ENCODE assay signal across 7 cellular contexts in genomic region chr16:80803341-80804060, GRCh38. TPM values are rescaled to one million over a fixed set of nuclear protein-coding genes. Genes with fewer than 3 reads are reported as not detected.
DNase-seq lines count a peak whose midpoint lies in the region; ATAC-seq and TF ChIP-seq lines count a peak whose summit lies in the region.

No MANE protein-coding gene starts in this region.

- no peak for TF ChIP-seq POLR2A in upper lobe of left lung (IDR thresholded peaks at IDR 0.05)

- H3K9ac ChIP-seq in mucosa of rectum (ENCODE audit: low read depth in 1 of 2, low read length in 2 of 2) = no peak overlapping the region

- TF ChIP-seq EP300 in upper lobe of left lung (IDR thresholded peaks at IDR 0.05) = no peak

- no peaks in the 10 kb centered on the region for H3K9me3 ChIP-seq in mucosa of rectum (ENCODE audit: control insufficient read depth in 2 of 2, low read length in 2 of 2)
- no peaks in the 10 kb centered on the region for H3K9me3 ChIP-seq in upper lobe of left lung

- H3K4me3 ChIP-seq in mucosa of rectum (ENCODE audit: low read length in 2 of 2) = peak overlapping the region; percentile 44 to 48
- peak overlapping the region; percentile 25 to 77 (median 74) for H3K4me3 ChIP-seq in upper lobe of left lung

- TF ChIP-seq CTCF in upper lobe of left lung (IDR thresholded peaks at IDR 0.05) = peak in 5 of 6 experiments; percentile 19 to 53 (median 42)

- ATAC-seq in GM18867 (IDR thresholded peaks at IDR 0.05; ENCODE audit: unreplicated experiment) (peak; percentile 8), HG03439 (IDR thresholded peaks at IDR 0.05; ENCODE audit: unreplicated experiment) (peak; percentile 5), upper lobe of left lung (ENCODE audit: low FRiP score in 2 of 2) (peak; percentile 42 to 50)

- peak; percentile 63 for DNase-seq in activated CD4-positive, alpha-beta T cell treated with anti-CD3 and anti-CD28 coated beads for 48 hours
- DNase-seq in effector CD4-positive, alpha-beta T cell = peak; percentile 11
- DNase-seq in upper lobe of left lung (peak; percentile 33 to 90), pons (ENCODE audit: low spot score) (no peak)

- H3K36me3 ChIP-seq in mucosa of rectum (ENCODE audit: control insufficient read depth in 2 of 2, insufficient read depth in 2 of 2, low read length in 2 of 2) = no peaks in the 10 kb centered on the region
- no peaks in the 10 kb centered on the region for H3K36me3 ChIP-seq in upper lobe of left lung

- WGBS in upper lobe of left lung, 2 donors = 9 to 11% methylated on average over 13 to 34 of the region's 88 CpGs

- H3K27ac ChIP-seq in mucosa of rectum (ENCODE audit: low read depth in 2 of 2, low read length in 2 of 2) = no peak overlapping the region
- H3K27ac ChIP-seq in upper lobe of left lung = peak overlapping the region in 1 of 4 donors; percentile 58

- H3K27me3 ChIP-seq in mucosa of rectum (ENCODE audit: control insufficient read depth in 2 of 2, insufficient read depth in 2 of 2, low read length in 2 of 2) = peaks cover 0 to 2% of the 10 kb centered on the region in 2 donors
- no peaks in the 10 kb centered on the region for H3K27me3 ChIP-seq in upper lobe of left lung

- H3K4me1 ChIP-seq in mucosa of rectum (ENCODE audit: control insufficient read depth in 2 of 2, insufficient read depth in 2 of 2, low read length in 2 of 2) = no peaks in the 10 kb centered on the region
- H3K4me1 ChIP-seq in upper lobe of left lung = peaks cover 0 to 7% (median 2%) of the 10 kb centered on the region in 4 donors

RNA-seq across cellular contexts. Expression of gene CDYL2, which starts 0.9 kb away (rescaled TPM):
- total RNA-seq in upper lobe of left lung = 10 to 100 TPM in 2 of 6 donors, 1 to 10 TPM in 4; 6.0 to 16.7 (median 8.0) TPM
